8 cellular contexts compared by ENCODE assay signal in genomic region chrX:77785400-77785745, GRCh38. TPM values are rescaled to one million over a fixed set of nuclear protein-coding genes. Genes with fewer than 3 reads are reported as not detected.
DNase-seq lines count a peak whose midpoint lies in the region; ATAC-seq and TF ChIP-seq lines count a peak whose summit lies in the region.

No MANE protein-coding gene starts in this region.

- H3K9me3 ChIP-seq in left lung (no peaks in the 10 kb centered on the region), tibial artery (no peaks in the 10 kb centered on the region)

- H3K4me3 Mint-ChIP-seq in T-helper 1 cell treated with Interleukin-12 subunit alpha and Interleukin-12 subunit beta and Interleukin-4 antibody, amounts not matched to agents 30 μg/mL and 1 μg/mL, for 36 hours = peak overlapping the region; percentile 100

- no peaks in the 10 kb centered on the region for H3K27me3 Mint-ChIP-seq in T-helper 1 cell treated with Interleukin-12 subunit alpha and Interleukin-12 subunit beta and Interleukin-4 antibody, amounts not matched to agents 30 μg/mL and 1 μg/mL, for 36 hours (ENCODE audit: low read depth)

- peak overlapping the region; percentile 90 to 91 for H3K27ac ChIP-seq in left lung
- H3K27ac ChIP-seq in tibial artery = peak overlapping the region; percentile 81 to 92

- H3K4me1 ChIP-seq in left lung (no peaks in the 10 kb centered on the region), tibial artery (peaks cover 0 to 9% (median 0%) of the 10 kb centered on the region in 4 donors)

- peaks cover 28% of the 10 kb centered on the region for H3K4me1 Mint-ChIP-seq in T-helper 1 cell treated with Interleukin-12 subunit alpha and Interleukin-12 subunit beta and Interleukin-4 antibody, amounts not matched to agents 30 μg/mL and 1 μg/mL, for 36 hours (ENCODE audit: low read depth)

- peak overlapping the region; percentile 100 for H3K27ac Mint-ChIP-seq in T-helper 1 cell treated with Interleukin-12 subunit alpha and Interleukin-12 subunit beta and Interleukin-4 antibody, amounts not matched to agents 30 μg/mL and 1 μg/mL, for 36 hours

- H3K27me3 ChIP-seq in left lung (no peaks in the 10 kb centered on the region), tibial artery (no peaks in the 10 kb centered on the region)

- intact Hi-C loops in left lung (cut with DNase I) (no loop called here), tibial artery (cut with DNase I; ENCODE audit: low total_unique reads) (no loop called here)

- TF ChIP-seq CTCF in left lung (IDR thresholded peaks at IDR 0.05) = no peak
- TF ChIP-seq CTCF in tibial artery (IDR thresholded peaks at IDR 0.05) = no peak

- no peak for DNase-seq in T-helper 1 cell
- peak; percentile 17 for DNase-seq in NCI-H748 treated with DMSO at 0.1 percent for 48 hours (lab: John Stamatoyannopoulos, UW)
- DNase-seq in cerebellum (ENCODE audit: low spot score) = peak; percentile 25
- DNase-seq in left lung = no peak
- no peak for DNase-seq in tibial artery
- DNase-seq in stimulated activated naive CD4-positive, alpha-beta T cell treated with Interleukin-2 at 50 U/mL for 16 hours (lab: John Stamatoyannopoulos, UW) = no peak
- DNase-seq in stimulated activated CD4-positive, alpha-beta T cell treated with anti-CD3 and anti-CD28 coated beads, Interleukin-2, amount 100 ng/mL, for 48 hours = no peak

- H3K4me3 ChIP-seq in left lung = peak overlapping the region; percentile 35 to 54
- H3K4me3 ChIP-seq in tibial artery = peak overlapping the region; percentile 63 to 72

- no peaks in the 10 kb centered on the region for H3K36me3 ChIP-seq in left lung
- H3K36me3 ChIP-seq in tibial artery = no peaks in the 10 kb centered on the region

- H3K36me3 Mint-ChIP-seq in T-helper 1 cell treated with Interleukin-12 subunit alpha and Interleukin-12 subunit beta and Interleukin-4 antibody, amounts not matched to agents 30 μg/mL and 1 μg/mL, for 36 hours (ENCODE audit: low read depth) = peaks cover 5% of the 10 kb centered on the region

- H3K9me3 Mint-ChIP-seq in T-helper 1 cell treated with Interleukin-12 subunit alpha and Interleukin-12 subunit beta and Interleukin-4 antibody, amounts not matched to agents 30 μg/mL and 1 μg/mL, for 36 hours = no peaks in the 10 kb centered on the region

- ATAC-seq in left lung = peak; percentile 54

RNA-seq across cellular contexts. Expression of gene ATRX, which starts 0.6 kb away (rescaled TPM):
- total RNA-seq in cerebellum (214 TPM), left lung (10 to 100 TPM; 72.0 to 73.4 TPM)

Comparison
In these comparisons a context has a peak if more than half of its experiments do, and no peak if none do; other contexts are left out.
1. DNase-seq: peak in NCI-H748 treated with DMSO at 0.1 percent for 48 hours (single experiment) and cerebellum (single experiment); none in T-helper 1 cell (0 of 5), left lung (0 of 2), tibial artery (0 of 2), stimulated activated naive CD4-positive, alpha-beta T cell treated with Interleukin-2 at 50 U/mL for 16 hours (single experiment) and stimulated activated CD4-positive, alpha-beta T cell treated with anti-CD3 and anti-CD28 coated beads, Interleukin-2, amount 100 ng/mL, for 48 hours (0 of 2).